In the genomic region with DNA sequence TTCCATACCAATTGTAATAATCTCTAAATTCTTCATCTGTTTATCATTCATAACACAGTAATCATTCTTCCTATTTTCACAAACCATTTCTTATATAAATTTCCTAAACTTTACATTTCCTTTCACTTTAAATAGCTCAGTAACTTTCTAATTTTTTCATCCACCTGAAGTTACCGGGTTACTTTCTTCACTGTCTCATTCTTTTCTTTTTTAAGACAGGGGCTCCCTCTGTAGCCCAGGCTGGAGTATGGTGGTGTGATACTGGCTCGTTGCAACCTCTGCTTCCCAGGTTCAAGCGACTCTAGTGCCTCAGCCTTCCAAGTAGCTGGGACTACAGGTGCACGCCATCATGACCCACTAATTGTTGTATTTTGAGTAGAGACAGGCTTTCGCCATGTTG, we compare ENCODE assay signal across 19 cellular contexts. TPM values are rescaled to one million over a fixed set of nuclear protein-coding genes. Genes with fewer than 3 reads are reported as not detected.
DNase-seq lines count a peak whose midpoint lies in the region; ATAC-seq, FAIRE-seq and TF ChIP-seq lines count a peak whose summit lies in the region.
"Had no signal": no experiment of that assay in that cellular context is flagged by ENCODE, and none has a peak within 500 bp of the region (broad histone marks: within the 10 kb centered on the region; RNA-seq: fewer than 3 reads in every experiment).

No MANE protein-coding gene starts in this region.

- TF ChIP-seq RAD21 in H1 (IDR thresholded peaks at IDR 0.05 in 1 of 2, conservative IDR thresholded peaks at IDR 0.05 in 1 of 2; ENCODE audit: low read depth in 2 of 2, low read length in 2 of 2) = peak; percentile 50 to 57

- no peak overlapping the region for H3K4ac ChIP-seq in H1 (replicated peaks; ENCODE audit: insufficient read length, low read depth, low read length)

- CTCF ChIA-PET in HEK293 (lab: Yijun Ruan, JAX) (interaction anchor here (1.3 kb wide), 1 partner anchor 73 kb away, joined by 6 read pairs; no protein-coding TSS in a partner anchor), H1 (lab: Charles Lee; ENCODE audit: partially characterized antibody) (interaction anchor here (0.8 to 2.4 kb wide), 17 partner anchors 9 to 348 kb away, joined by 3 to 9 read pairs (median 4); no protein-coding TSS in a partner anchor)

- no peak overlapping the region for H2BK5ac ChIP-seq in H1 (ENCODE audit: low read depth, low read length)

- peaks cover 6% of the 10 kb centered on the region; the same call in 1 of the 2 replicates for H3K79me1 ChIP-seq in H1 (ENCODE audit: low read depth, low read length)

- no peak overlapping the region for H2BK15ac ChIP-seq in H1 (ENCODE audit: low read length)

- no peak overlapping the region for H4K5ac ChIP-seq in H1 (ENCODE audit: insufficient read length, low read depth, low read length)

- TF ChIP-seq POLR2A in H1 (IDR thresholded peaks at IDR 0.05; ENCODE audit: control extremely low read depth in 1 of 2, low read depth in 2 of 2, low read length in 2 of 2) (no peak), right lobe of liver (IDR thresholded peaks at IDR 0.05) (no peak)

- intact Hi-C loops in right lobe of liver (cut with DNase I) (no loop called here), aorta (cut with DNase I) (no loop called here)

- no peak for TF ChIP-seq CTCF in HEK293 (tag by site-specific recombination; IDR thresholded peaks at IDR 0.05)
- TF ChIP-seq CTCF in H1 (IDR thresholded peaks at IDR 0.05; ENCODE audit: control extremely low read depth in 1 of 3, insufficient read depth in 1 of 3, low read depth in 1 of 3, low read length in 3 of 3) = peak in 1 of 3 experiments; percentile 30; a peak in 2 of 4 replicates
- TF ChIP-seq CTCF in right lobe of liver (IDR thresholded peaks at IDR 0.05) = peak in 2 of 4 donors; percentile 21 to 33

- no peak overlapping the region for H3K4me2 ChIP-seq in H1 (ENCODE audit: insufficient read depth in 1 of 2, low read depth in 2 of 2, low read length in 2 of 2)
- H3K4me2 ChIP-seq: A549, BLaER1 had no signal

- no peak overlapping the region for H2BK12ac ChIP-seq in H1 (ENCODE audit: low read depth, low read length)

- H3K27me3 ChIP-seq in H1 (replicated peaks in 1 of 4; ENCODE audit: control insufficient read depth in 3 of 4, extremely low read depth in 1 of 4, insufficient read depth in 3 of 4, low read length in 3 of 4) (no peaks in the 10 kb centered on the region), right lobe of liver (no peaks in the 10 kb centered on the region), aorta (ENCODE audit: control insufficient read depth in 1 of 2, insufficient read depth in 2 of 2, low read length in 1 of 2) (no peaks in the 10 kb centered on the region)
- H3K27me3 ChIP-seq: BLaER1 had no signal

- TF ChIP-seq EP300 in H1 (IDR thresholded peaks at IDR 0.05; ENCODE audit: borderline replicate concordance in 1 of 2, low read depth in 2 of 2, low read length in 2 of 2) = no peak

- H2AFZ ChIP-seq in H1 (ENCODE audit: low read length) = no peak overlapping the region

- H3K18ac ChIP-seq in H1 (ENCODE audit: extremely low read depth, low read length) = no peak overlapping the region

- H3K4me1 ChIP-seq in HEK293 (ENCODE audit: control insufficient read depth, insufficient read depth, low read length) (no peaks in the 10 kb centered on the region), H1 (replicated peaks in 1 of 4; ENCODE audit: control insufficient read depth in 3 of 4, insufficient read depth in 4 of 4, low read length in 3 of 4) (peaks cover 0 to 5% (median 0%) of the 10 kb centered on the region in 4 experiments; a peak in 1 of 7 replicates), right lobe of liver (peaks cover 0 to 8% (median 2%) of the 10 kb centered on the region in 4 donors), aorta (ENCODE audit: control insufficient read depth in 1 of 2, insufficient read depth in 2 of 2, low read length in 2 of 2) (no peaks in the 10 kb centered on the region)

- H2AK5ac ChIP-seq in H1 (ENCODE audit: low read depth, low read length) = no peak overlapping the region

- no peak overlapping the region for H2BK20ac ChIP-seq in H1 (ENCODE audit: low read length)

- no peaks in the 10 kb centered on the region for H3K23me2 ChIP-seq in H1 (ENCODE audit: low read depth, low read length)

- WGBS in H1 (ENCODE audit: extremely low coverage in 1 of 2, insufficient coverage in 1 of 2, insufficient read length in 1 of 2, insufficient replicate concordance in 2 of 2, low coverage in 1 of 2, low lambda C conversion rate in 2 of 2, missing lambda C conversion rate in 1 of 2), 2 experiments = 90% methylated on average over 5 of the region's 5 CpGs; no CpG with 5 or more reads in 1 of the 2 experiments
- 63% methylated on average over 4 of the region's 5 CpGs for WGBS in right lobe of liver (ENCODE audit: insufficient coverage, low coverage, low lambda C conversion rate, missing lambda C conversion rate)
- 79 to 82% methylated on average over 5 of the region's 5 CpGs for WGBS in aorta, 2 donors

- H4K20me1 ChIP-seq in H1 (replicated peaks in 1 of 2; ENCODE audit: control insufficient read depth in 1 of 2, insufficient read depth in 2 of 2, low read length in 2 of 2) = peaks cover 0 to 3% of the 10 kb centered on the region in 2 experiments

- no peak overlapping the region for H4K8ac ChIP-seq in H1 (ENCODE audit: extremely low read depth, insufficient read depth, low read length)

- H3K79me2 ChIP-seq in H1 (ENCODE audit: control insufficient read depth in 1 of 2, insufficient read depth in 2 of 2, low read length in 2 of 2) = peaks cover 0 to 44% of the 10 kb centered on the region in 2 experiments; a peak in 3 of 4 replicates

- H3K56ac ChIP-seq in H1 (replicated peaks; ENCODE audit: insufficient read length, low read depth, low read length) = no peak overlapping the region

- no peak overlapping the region for H4K91ac ChIP-seq in H1 (replicated peaks; ENCODE audit: insufficient read length, low read length)

- H3K23ac ChIP-seq in H1 (ENCODE audit: insufficient read length) = no peak overlapping the region

- POLR2A ChIA-PET in HEK293 (lab: Yijun Ruan, JAX) = interaction anchor here (0.6 kb wide), 1 partner anchor 41 kb away, joined by 3 read pairs; the partner anchor contains the start of gene RERE
- POLR2A ChIA-PET in H1 (lab: Charles Lee; ENCODE audit: partially characterized antibody) = no interaction called here

- FAIRE-seq in H1 (lab: Jason Lieb, UNC) = no peak
- FAIRE-seq: A549, GM18507, H54, HTR-8/SVneo had no signal

- DNase-seq in DMS114 treated with DMSO at 0.1 percent for 48 hours (lab: John Stamatoyannopoulos, UW; ENCODE audit: unreplicated experiment) (peak; percentile 16), H1 (ENCODE audit: low read depth in 1 of 2, low spot score in 2 of 2) (no peak), right lobe of liver (no peak), aorta (no peak)
- DNase-seq: Calu3; CD4-positive, alpha-beta memory T cell; DMS79 treated with DMSO at 0.1 percent for 48 hours; NCI-H1105 treated with DMSO at 0.1 percent for 48 hours; NCI-H1694; Right ventricle myocardium superior had no signal

- ATAC-seq in right lobe of liver (peak; percentile 47 to 64 (median 62)), aorta (ENCODE audit: low FRiP score) (no peak), HG02759 (IDR thresholded peaks at IDR 0.05; ENCODE audit: unreplicated experiment) (no peak), HG03139 (IDR thresholded peaks at IDR 0.05; ENCODE audit: unreplicated experiment) (no peak)
- ATAC-seq: A549 had no signal

- no peaks in the 10 kb centered on the region for H3K36me3 ChIP-seq in HEK293 (ENCODE audit: control insufficient read depth in 2 of 2, insufficient read depth in 1 of 2, low read length in 2 of 2)
- H3K36me3 ChIP-seq in H1 (ENCODE audit: control insufficient read depth in 2 of 4, insufficient read depth in 4 of 4, low read length in 3 of 4) = no peaks in the 10 kb centered on the region
- H3K36me3 ChIP-seq in right lobe of liver = no peaks in the 10 kb centered on the region
- H3K36me3 ChIP-seq in aorta (ENCODE audit: control insufficient read depth in 1 of 2, insufficient read depth in 2 of 2, low read length in 1 of 2) = no peaks in the 10 kb centered on the region

- H3K14ac ChIP-seq in H1 (ENCODE audit: insufficient read length) = no peak overlapping the region

- H3K27ac ChIP-seq in HEK293 (ENCODE audit: extremely low read depth, low read depth, low read length) = no peak overlapping the region
- no peak overlapping the region for H3K27ac ChIP-seq in H1 (ENCODE audit: low read depth, low read length)
- H3K27ac ChIP-seq in right lobe of liver = no peak overlapping the region
- H3K27ac ChIP-seq in aorta (ENCODE audit: low read depth in 1 of 2, low read length in 2 of 2) = no peak overlapping the region
- H3K27ac ChIP-seq: A549, BLaER1, HL-60 had no signal

- no peaks in the 10 kb centered on the region for H3K9me3 ChIP-seq in HEK293 (ENCODE audit: control insufficient read depth, insufficient read depth, low read depth, low read length)
- H3K9me3 ChIP-seq in H1 (ENCODE audit: insufficient read depth in 2 of 2, low read depth in 1 of 2, low read length in 1 of 2) = no peaks in the 10 kb centered on the region
- no peaks in the 10 kb centered on the region for H3K9me3 ChIP-seq in right lobe of liver
- H3K9me3 ChIP-seq in aorta (ENCODE audit: control insufficient read depth, low read length) = no peaks in the 10 kb centered on the region
- H3K9me3 ChIP-seq: A549, BLaER1 had no signal

- H3K9ac ChIP-seq in H1 (replicated peaks in 1 of 4; ENCODE audit: extremely low read depth in 1 of 4, low read depth in 3 of 4, low read length in 3 of 4) = no peak overlapping the region
- H3K9ac ChIP-seq: BLaER1 had no signal

- H3K4me3 ChIP-seq in HEK293 (ENCODE audit: low read depth, low read length) (no peak overlapping the region), H1 (ENCODE audit: extremely low read depth in 1 of 4, insufficient read depth in 2 of 4, low read depth in 3 of 4, low read length in 4 of 4) (no peak overlapping the region), right lobe of liver (no peak overlapping the region), aorta (ENCODE audit: low read length in 2 of 2) (no peak overlapping the region)
- H3K4me3 ChIP-seq: A549, BLaER1 had no signal

- no peak overlapping the region for H2BK120ac ChIP-seq in H1 (replicated peaks; ENCODE audit: low read depth, low read length)

TF ChIP-seq in HEK293, 187 proteins besides CTCF, POLR2A, EP300 and RAD21 (continues in another document):
- TF ChIP-seq PRDM1 (tag by site-specific recombination; IDR thresholded peaks at IDR 0.05) = peak; percentile 62; the same call in 1 of the 2 replicates

RNA-seq across cellular contexts. Expression of gene RERE, which starts 41.3 kb away (rescaled TPM):
- total RNA-seq in H1 (2021; fragmentation: NEBNext Ultra II Directional; extraction: Animal tissue kit (Norgen Biotek cat#: 25700)) = 126 and 142 TPM in 2 replicates
- polyA plus RNA-seq in H1 (2011; rRNA removed) = 15.3 and 17.5 TPM in 2 replicates
- 10.6 TPM for polyA plus RNA-seq in H1 (2011; cell fraction: cytosol; rRNA removed)
- 92.6 TPM for polyA plus RNA-seq in H1 (2011; cell fraction: nucleus; rRNA removed)
- 63.0 to 85.2 TPM (median 68.9 TPM) in 4 replicates for polyA plus RNA-seq in H1 (2012, experiment 1 of 2)
- polyA plus RNA-seq in H1 (2012, experiment 2 of 2) = 48.9 TPM
- 54.3 TPM for polyA plus RNA-seq in H1 (2013, experiment 1 of 2)
- 52.9 TPM for polyA plus RNA-seq in H1 (2013, experiment 2 of 2)
- 140 and 169 TPM in 2 replicates for polyA minus RNA-seq in H1 (2011; rRNA and poly(A)+ RNA removed)
- 66.2 TPM for polyA minus RNA-seq in H1 (2011; cell fraction: cytosol; rRNA and poly(A)+ RNA removed)
- polyA minus RNA-seq in H1 (2011; cell fraction: nucleus; rRNA and poly(A)+ RNA removed) = 188 TPM
- total RNA-seq in right lobe of liver = 10 to 100 TPM; 17.5 to 38.4 (median 25.0) TPM
- 100 to 1,000 TPM; 111 to 133 TPM for total RNA-seq in aorta
- 10 to 100 TPM; 26.8 to 54.4 TPM for polyA plus RNA-seq in aorta

Comparison
In these comparisons a context has a peak if more than half of its experiments do, and no peak if none do; other contexts are left out.
1. ATAC-seq: peak in right lobe of liver (4 of 4); none in aorta (single experiment), HG02759 (single experiment) and HG03139 (single experiment).